ENCODE assay signal across 1 cellular context in genomic region chr5:31007672-31008071, GRCh38.
TF ChIP-seq lines count a peak whose summit lies in the region.

No MANE protein-coding gene starts in this region.

TF ChIP-seq in GM23338, 12 proteins besides CTCF, POLR2A, EP300 and RAD21 (continued from another document):
- TF ChIP-seq, protein P1, sequence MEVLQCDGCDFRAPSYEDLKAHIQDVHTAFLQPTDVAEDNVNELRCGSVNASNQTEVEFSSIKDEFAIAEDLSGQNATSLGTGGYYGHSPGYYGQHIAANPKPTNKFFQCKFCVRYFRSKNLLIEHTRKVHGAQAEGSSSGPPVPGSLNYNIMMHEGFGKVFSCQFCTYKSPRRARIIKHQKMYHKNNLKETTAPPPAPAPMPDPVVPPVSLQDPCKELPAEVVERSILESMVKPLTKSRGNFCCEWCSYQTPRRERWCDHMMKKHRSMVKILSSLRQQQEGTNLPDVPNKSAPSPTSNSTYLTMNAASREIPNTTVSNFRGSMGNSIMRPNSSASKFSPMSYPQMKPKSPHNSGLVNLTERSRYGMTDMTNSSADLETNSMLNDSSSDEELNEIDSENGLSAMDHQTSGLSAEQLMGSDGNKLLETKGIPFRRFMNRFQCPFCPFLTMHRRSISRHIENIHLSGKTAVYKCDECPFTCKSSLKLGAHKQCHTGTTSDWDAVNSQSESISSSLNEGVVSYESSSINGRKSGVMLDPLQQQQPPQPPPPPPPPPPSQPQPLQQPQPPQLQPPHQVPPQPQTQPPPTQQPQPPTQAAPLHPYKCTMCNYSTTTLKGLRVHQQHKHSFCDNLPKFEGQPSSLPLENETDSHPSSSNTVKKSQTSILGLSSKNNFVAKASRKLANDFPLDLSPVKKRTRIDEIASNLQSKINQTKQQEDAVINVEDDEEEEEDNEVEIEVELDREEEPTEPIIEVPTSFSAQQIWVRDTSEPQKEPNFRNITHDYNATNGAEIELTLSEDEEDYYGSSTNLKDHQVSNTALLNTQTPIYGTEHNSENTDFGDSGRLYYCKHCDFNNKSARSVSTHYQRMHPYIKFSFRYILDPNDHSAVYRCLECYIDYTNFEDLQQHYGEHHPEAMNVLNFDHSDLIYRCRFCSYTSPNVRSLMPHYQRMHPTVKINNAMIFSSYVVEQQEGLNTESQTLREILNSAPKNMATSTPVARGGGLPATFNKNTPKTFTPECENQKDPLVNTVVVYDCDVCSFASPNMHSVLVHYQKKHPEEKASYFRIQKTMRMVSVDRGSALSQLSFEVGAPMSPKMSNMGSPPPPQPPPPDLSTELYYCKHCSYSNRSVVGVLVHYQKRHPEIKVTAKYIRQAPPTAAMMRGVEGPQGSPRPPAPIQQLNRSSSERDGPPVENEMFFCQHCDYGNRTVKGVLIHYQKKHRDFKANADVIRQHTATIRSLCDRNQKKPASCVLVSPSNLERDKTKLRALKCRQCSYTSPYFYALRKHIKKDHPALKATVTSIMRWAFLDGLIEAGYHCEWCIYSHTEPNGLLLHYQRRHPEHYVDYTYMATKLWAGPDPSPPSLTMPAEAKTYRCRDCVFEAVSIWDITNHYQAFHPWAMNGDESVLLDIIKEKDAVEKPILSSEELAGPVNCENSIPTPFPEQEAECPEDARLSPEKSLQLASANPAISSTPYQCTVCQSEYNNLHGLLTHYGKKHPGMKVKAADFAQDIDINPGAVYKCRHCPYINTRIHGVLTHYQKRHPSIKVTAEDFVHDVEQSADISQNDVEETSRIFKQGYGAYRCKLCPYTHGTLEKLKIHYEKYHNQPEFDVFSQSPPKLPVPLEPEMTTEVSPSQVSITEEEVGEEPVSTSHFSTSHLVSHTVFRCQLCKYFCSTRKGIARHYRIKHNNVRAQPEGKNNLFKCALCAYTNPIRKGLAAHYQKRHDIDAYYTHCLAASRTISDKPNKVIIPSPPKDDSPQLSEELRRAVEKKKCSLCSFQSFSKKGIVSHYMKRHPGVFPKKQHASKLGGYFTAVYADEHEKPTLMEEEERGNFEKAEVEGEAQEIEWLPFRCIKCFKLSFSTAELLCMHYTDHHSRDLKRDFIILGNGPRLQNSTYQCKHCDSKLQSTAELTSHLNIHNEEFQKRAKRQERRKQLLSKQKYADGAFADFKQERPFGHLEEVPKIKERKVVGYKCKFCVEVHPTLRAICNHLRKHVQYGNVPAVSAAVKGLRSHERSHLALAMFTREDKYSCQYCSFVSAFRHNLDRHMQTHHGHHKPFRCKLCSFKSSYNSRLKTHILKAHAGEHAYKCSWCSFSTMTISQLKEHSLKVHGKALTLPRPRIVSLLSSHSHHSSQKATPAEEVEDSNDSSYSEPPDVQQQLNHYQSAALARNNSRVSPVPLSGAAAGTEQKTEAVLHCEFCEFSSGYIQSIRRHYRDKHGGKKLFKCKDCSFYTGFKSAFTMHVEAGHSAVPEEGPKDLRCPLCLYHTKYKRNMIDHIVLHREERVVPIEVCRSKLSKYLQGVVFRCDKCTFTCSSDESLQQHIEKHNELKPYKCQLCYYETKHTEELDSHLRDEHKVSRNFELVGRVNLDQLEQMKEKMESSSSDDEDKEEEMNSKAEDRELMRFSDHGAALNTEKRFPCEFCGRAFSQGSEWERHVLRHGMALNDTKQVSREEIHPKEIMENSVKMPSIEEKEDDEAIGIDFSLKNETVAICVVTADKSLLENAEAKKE (CRISPR knock-in tag; IDR thresholded peaks at IDR 0.05), result no peak
TF ChIP-seq in GM23338: peak in this region for 0.
